Comparison of ENCODE assay signal across 9 cellular contexts in genomic region chr2:176110975-176111663, GRCh38. TPM values are rescaled to one million over a fixed set of nuclear protein-coding genes. Genes with fewer than 3 reads are reported as not detected.
A peak's percentile ranks its signal among the peaks of the same experiment; 100 is the strongest.
DNase-seq lines count a peak whose midpoint lies in the region; ATAC-seq and TF ChIP-seq lines count a peak whose summit lies in the region.
"Had no signal": no experiment of that assay in that cellular context is flagged by ENCODE, and none has a peak within 500 bp of the region (broad histone marks: within the 10 kb centered on the region; RNA-seq: fewer than 3 reads in every experiment).

No MANE protein-coding gene starts in this region.

- TF ChIP-seq POLR2A in uterus (IDR thresholded peaks at IDR 0.05) = peak in 1 of 2 donors; percentile 21

- H3K27me3 ChIP-seq in HUES6 (ENCODE audit: control insufficient read depth, insufficient read depth, low read length) (peaks cover 99% of the 10 kb centered on the region), RWPE2 (ENCODE audit: insufficient read depth, poor library complexity, severe bottlenecking) (no peaks in the 10 kb centered on the region), uterus (peaks cover 0 to 3% of the 10 kb centered on the region in 2 donors)

- peak; percentile 89 for TF ChIP-seq CTCF in RWPE2 (IDR thresholded peaks at IDR 0.05; ENCODE audit: poor library complexity, severe bottlenecking)
- peak; percentile 61 to 86 (median 70) for TF ChIP-seq CTCF in uterus (IDR thresholded peaks at IDR 0.05)

- DNase-seq in DMS79 (lab: John Stamatoyannopoulos, UW) = peak; percentile 81
- no peak for DNase-seq in RWPE2 (ENCODE audit: low spot score)
- peak; percentile 59 for DNase-seq in glomerular visceral epithelial cell (ENCODE audit: extremely low spot score)
- DNase-seq in uterus = peak; percentile 76 to 86
- DNase-seq in hepatic stellate cell (ENCODE audit: low spot score) = no peak
- DNase-seq in occipital lobe (lab: John Stamatoyannopoulos, UW) = no peak
- no peak for DNase-seq in mucosa of gallbladder (ENCODE audit: low spot score)

- H3K36me3 ChIP-seq in HUES6 (ENCODE audit: control insufficient read depth, insufficient read depth, low read length) (no peaks in the 10 kb centered on the region), RWPE2 (ENCODE audit: low read depth) (peaks cover 33% of the 10 kb centered on the region), uterus (no peaks in the 10 kb centered on the region)
- H3K36me3 ChIP-seq: SJSA1 had no signal

- H3K4me1 ChIP-seq in HUES6 (ENCODE audit: control insufficient read depth, insufficient read depth, low read length) (peaks cover 9% of the 10 kb centered on the region), RWPE2 (ENCODE audit: insufficient read depth, poor library complexity, severe bottlenecking) (peaks cover 6% of the 10 kb centered on the region), uterus (peaks cover 0 to 8% of the 10 kb centered on the region in 2 donors)

- H3K4me3 ChIP-seq in HUES6 (ENCODE audit: low read depth, low read length) (no peak overlapping the region), RWPE2 (ENCODE audit: severe bottlenecking) (no peak overlapping the region), uterus (peak overlapping the region; percentile 36 to 51)
- H3K4me3 ChIP-seq: SJSA1 had no signal

- ATAC-seq in RWPE2 (ENCODE audit: low read depth) = 0 out of 3 replicates have a peak, but pooled peaks have one; percentile 6

- H3K27ac ChIP-seq in HUES6 (ENCODE audit: low read depth, low read length) (no peak overlapping the region), RWPE2 (ENCODE audit: poor library complexity, severe bottlenecking) (no peak overlapping the region), uterus (peak overlapping the region; percentile 98 to 99)
- H3K27ac ChIP-seq: SJSA1 had no signal

- intact Hi-C loops in uterus (cut with DNase I; ENCODE audit: low total_unique reads) = no loop called here

- no peaks in the 10 kb centered on the region for H3K9me3 ChIP-seq in HUES6 (ENCODE audit: control insufficient read depth, insufficient read depth, low read depth, low read length)
- H3K9me3 ChIP-seq in RWPE2 (ENCODE audit: severe bottlenecking) = no peaks in the 10 kb centered on the region
- no peaks in the 10 kb centered on the region for H3K9me3 ChIP-seq in uterus

- peak overlapping the region; percentile 27 for H3K9ac ChIP-seq in HUES6 (ENCODE audit: low read length)

RNA-seq across cellular contexts. Expression of gene HOXD11, which starts 4.0 kb away (rescaled TPM):
- total RNA-seq in uterus (10 to 100 TPM in 1 of 4 donors, 1 to 10 TPM in 1, under 1 TPM in 1, not detected in 1; 0.88 to 34.6 (median 8.6) TPM), occipital lobe (not detected), mucosa of gallbladder (not detected)
- total RNA-seq: SJSA1 had no signal

RNA-seq across cellular contexts. Expression of gene HOXD10, which starts 5.5 kb away (rescaled TPM):
- 10 to 100 TPM in 3 of 4 donors, 1 to 10 TPM in 1; 6.8 to 81.0 (median 53.6) TPM for total RNA-seq in uterus
- total RNA-seq in occipital lobe = not detected
- not detected for total RNA-seq in mucosa of gallbladder
- total RNA-seq: SJSA1 had no signal

RNA-seq across cellular contexts. Expression of gene HOXD9, which starts 11.4 kb away (rescaled TPM):
- total RNA-seq in uterus (10 to 100 TPM in 3 of 4 donors, 1 to 10 TPM in 1; 3.8 to 78.1 (median 46.4) TPM), occipital lobe (not detected), mucosa of gallbladder (0.66 TPM)

RNA-seq across cellular contexts. Expression of gene HOXD12, which starts 11.5 kb away (rescaled TPM):
- total RNA-seq in uterus (under 1 TPM in 1 of 4 donors, not detected in 3; 0.76 TPM), occipital lobe (not detected), mucosa of gallbladder (not detected)

RNA-seq across cellular contexts. Expression of gene HOXD8, which starts 18.4 kb away (rescaled TPM):
- total RNA-seq in uterus = 10 to 100 TPM; 25.8 to 75.6 (median 48.0) TPM
- not detected for total RNA-seq in occipital lobe
- 1.7 TPM for total RNA-seq in mucosa of gallbladder

Comparison
In these comparisons a context has a peak if more than half of its experiments do, and no peak if none do; other contexts are left out.
1. DNase-seq: peak in DMS79 (single experiment), glomerular visceral epithelial cell (single experiment) and uterus (2 of 2); none in RWPE2 (single experiment), hepatic stellate cell (single experiment), occipital lobe (single experiment) and mucosa of gallbladder (single experiment).
2. H3K27ac ChIP-seq: peak in uterus (2 of 2); none in HUES6 (single experiment) and RWPE2 (single experiment).
3. H3K4me3 ChIP-seq: peak in uterus (2 of 2); none in HUES6 (single experiment) and RWPE2 (single experiment).